23 cellular contexts compared by ENCODE assay signal in the genomic region with DNA sequence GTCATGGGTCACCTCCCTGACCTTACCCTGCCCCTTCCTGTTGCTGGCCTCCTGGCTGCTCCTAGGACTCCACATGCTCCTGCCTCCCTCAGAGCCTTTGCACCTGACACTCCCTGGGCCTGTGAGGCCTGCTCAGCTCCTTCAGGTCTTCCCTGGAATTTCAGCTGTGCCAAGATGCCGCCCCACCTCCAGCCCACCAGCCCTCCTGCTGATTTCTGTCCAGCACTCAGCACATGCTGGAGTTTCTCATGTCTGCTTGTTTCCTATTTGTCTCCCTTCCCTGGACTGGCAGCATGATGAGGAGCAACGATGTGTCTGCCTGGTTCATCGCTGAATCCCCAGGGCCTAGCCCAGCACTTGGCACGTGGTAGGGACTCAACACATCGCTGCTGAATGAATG. TPM values are rescaled to one million over a fixed set of nuclear protein-coding genes. Genes with fewer than 3 reads are reported as not detected.
DNase-seq lines count a peak whose midpoint lies in the region; ATAC-seq, FAIRE-seq and TF ChIP-seq lines count a peak whose summit lies in the region.
"Had no signal": no experiment of that assay in that cellular context is flagged by ENCODE, and none has a peak within 500 bp of the region (broad histone marks: within the 10 kb centered on the region; RNA-seq: fewer than 3 reads in every experiment).

No MANE protein-coding gene starts in this region.

- TF ChIP-seq CTCF in astrocyte (IDR thresholded peaks at IDR 0.05; ENCODE audit: insufficient read depth, low read depth, low read length) (no peak), nephron (IDR thresholded peaks at IDR 0.05; ENCODE audit: unreplicated experiment in 3 of 3) (no peak), suprapubic skin (IDR thresholded peaks at IDR 0.05) (no peak)

- H3K9me3 ChIP-seq in astrocyte (ENCODE audit: insufficient read depth, low read depth, low read length), result no peaks in the 10 kb centered on the region
- H3K9me3 ChIP-seq in suprapubic skin, result no peaks in the 10 kb centered on the region
- H3K9me3 ChIP-seq in T-helper 17 cell (ENCODE audit: control insufficient read depth, low read length, poor library complexity, severe bottlenecking), result no peaks in the 10 kb centered on the region

- H3K4me3 Mint-ChIP-seq in astrocyte (ENCODE audit: unreplicated experiment) (peak overlapping the region; percentile 66), nephron (peak overlapping the region; percentile 2 to 93 (median 88)), T-helper 17 cell (no peak overlapping the region)
- H3K4me3 Mint-ChIP-seq: CD8-positive, alpha-beta memory T cell had no signal

- H3K4me3 ChIP-seq in astrocyte (ENCODE audit: insufficient read depth, low read depth, low read length) (no peak overlapping the region), suprapubic skin (no peak overlapping the region)

- no peak for FAIRE-seq in astrocyte (lab: Jason Lieb, UNC)

- 80% methylated on average over 5 of the region's 5 CpGs for WGBS in suprapubic skin

- TF ChIP-seq EP300 in suprapubic skin (IDR thresholded peaks at IDR 0.05), result no peak

- peaks cover 51% of the 10 kb centered on the region for H3K79me2 ChIP-seq in astrocyte (ENCODE audit: insufficient read depth, low read length)

- TF ChIP-seq POLR2A in suprapubic skin (IDR thresholded peaks at IDR 0.05) (no peak), GM18505 (IDR thresholded peaks at IDR 0.05; ENCODE audit: borderline replicate concordance, extremely low read depth, insufficient read depth, insufficient read length) (no peak)

- H2AFZ ChIP-seq in astrocyte (ENCODE audit: low read depth, low read length), result no peak overlapping the region

- H3K36me3 Mint-ChIP-seq in astrocyte (ENCODE audit: low read depth, unreplicated experiment) (peaks cover 3% of the 10 kb centered on the region), nephron (ENCODE audit: low read depth) (peaks cover 25% of the 10 kb centered on the region), T-helper 17 cell (ENCODE audit: low read depth) (peaks cover 2% of the 10 kb centered on the region)
- H3K36me3 Mint-ChIP-seq: CD8-positive, alpha-beta memory T cell had no signal

- intact Hi-C loops in posterior cingulate gyrus (cut with DNase I), result no loop called here

- H3K9me3 Mint-ChIP-seq in astrocyte (ENCODE audit: unreplicated experiment), result no peaks in the 10 kb centered on the region
- no peaks in the 10 kb centered on the region for H3K9me3 Mint-ChIP-seq in nephron
- H3K9me3 Mint-ChIP-seq: CD8-positive, alpha-beta memory T cell had no signal

- DNase-seq in 8988T (peak; percentile 57), astrocyte (ENCODE audit: low read depth) (no peak), suprapubic skin (ENCODE audit: low spot score in 2 of 2) (no peak), T-helper 17 cell (no peak), posterior cingulate gyrus (no peak)
- DNase-seq: CD8-positive, alpha-beta memory T cell; DMS53; GDM1; GOT3; Karpas-422; MV-4-11; NCI-H1105 treated with DMSO at 0.1 percent for 48 hours; NCI-H2029 treated with DMSO at 0.1 percent for 48 hours; NCI-H226; NCI-H524; NCI-H774 had no signal

- H3K27ac ChIP-seq in astrocyte (ENCODE audit: low read depth, low read length), result no peak overlapping the region
- peak overlapping the region; percentile 85 for H3K27ac ChIP-seq in suprapubic skin
- H3K27ac ChIP-seq: C4-2B had no signal

- H3K4me1 Mint-ChIP-seq in astrocyte (ENCODE audit: low read depth, unreplicated experiment) (peaks cover 12% of the 10 kb centered on the region), nephron (peaks cover 37% of the 10 kb centered on the region), T-helper 17 cell (peaks cover 13% of the 10 kb centered on the region)

- peaks cover 4% of the 10 kb centered on the region for H3K36me3 ChIP-seq in astrocyte (ENCODE audit: insufficient read depth, low read length)
- H3K36me3 ChIP-seq in suprapubic skin, result no peaks in the 10 kb centered on the region

- no peaks in the 10 kb centered on the region for H3K27me3 Mint-ChIP-seq in astrocyte (ENCODE audit: low read depth, unreplicated experiment)
- peaks cover 8% of the 10 kb centered on the region for H3K27me3 Mint-ChIP-seq in nephron (ENCODE audit: low read depth)
- H3K27me3 Mint-ChIP-seq in T-helper 17 cell, result peaks cover 10% of the 10 kb centered on the region

- H3K4me2 ChIP-seq in astrocyte (ENCODE audit: low read length), result no peak overlapping the region

- H4K20me1 ChIP-seq in astrocyte (ENCODE audit: insufficient read depth, low read length), result peaks cover 55% of the 10 kb centered on the region

- H3K4me1 ChIP-seq in astrocyte (ENCODE audit: insufficient read depth, low read length) (peaks cover 33% of the 10 kb centered on the region), suprapubic skin (peaks cover 56% of the 10 kb centered on the region)

- H3K27ac Mint-ChIP-seq in astrocyte (ENCODE audit: unreplicated experiment) (no peak overlapping the region), nephron (peak overlapping the region; percentile 8 to 58 (median 32)), T-helper 17 cell (no peak overlapping the region)

- ATAC-seq in T-helper 17 cell (no peak), HG02610 (IDR thresholded peaks at IDR 0.05; ENCODE audit: unreplicated experiment) (no peak), GM18505 (IDR thresholded peaks at IDR 0.05; ENCODE audit: unreplicated experiment) (no peak)
- ATAC-seq: HCT116, Panc1 had no signal

- peak overlapping the region; percentile 87 for H3K9ac ChIP-seq in astrocyte (ENCODE audit: low read length)

- H3K27me3 ChIP-seq in astrocyte (ENCODE audit: insufficient read depth, low read length) (no peaks in the 10 kb centered on the region), suprapubic skin (no peaks in the 10 kb centered on the region)

RNA-seq across cellular contexts. Expression of gene MFAP2, which starts 3.0 kb away (rescaled TPM):
- 121 and 132 TPM in 2 replicates for total RNA-seq in astrocyte
- 1 to 10 TPM; 5.6 to 8.3 (median 7.1) TPM for total RNA-seq in suprapubic skin
- not detected for total RNA-seq in T-helper 17 cell
- total RNA-seq: A172; CD8-positive, alpha-beta memory T cell had no signal

RNA-seq across cellular contexts. Expression of gene ATP13A2, which starts 34.4 kb away (rescaled TPM):
- 67.8 and 76.5 TPM in 2 replicates for total RNA-seq in astrocyte
- total RNA-seq in suprapubic skin, result 10 to 100 TPM; 42.7 to 62.0 (median 47.3) TPM
- 10 to 100 TPM; 44.4 TPM for total RNA-seq in T-helper 17 cell

RNA-seq across cellular contexts. Expression of gene CROCC, which starts 55.6 kb away (rescaled TPM):
- total RNA-seq in astrocyte (12.1 and 15.9 TPM in 2 replicates), suprapubic skin (10 to 100 TPM; 27.7 to 86.4 (median 60.2) TPM), T-helper 17 cell (10 to 100 TPM; 52.4 to 55.9 TPM)

Comparison
In these comparisons a context has a peak if more than half of its experiments do, and no peak if none do; other contexts are left out.
1. H3K27ac Mint-ChIP-seq: peak in nephron (3 of 3); none in astrocyte (single experiment) and T-helper 17 cell (single experiment).
2. RNA of gene MFAP2, which starts 3.0 kb away (total RNA-seq): 121 to 132 TPM in astrocyte; 5.6 to 8.3 TPM in suprapubic skin and not detected in T-helper 17 cell; every median in the first group is over 10 times any median in the second.